1 cellular context compared by ENCODE assay signal in genomic region chr17:74712756-74713155, GRCh38.
TF ChIP-seq lines count a peak whose summit lies in the region.

Gene CD300LF, minus strand, starts transcription at chr17:74712923. Its CDS starts 57 bp downstream, at chr17:74712866.

TF ChIP-seq in IMR-90, 13 proteins besides CTCF, POLR2A, EP300 and RAD21 (continued from another document):
- TF ChIP-seq USF2 (IDR thresholded peaks at IDR 0.05; ENCODE audit: low read depth, low read length), result no peak
- TF ChIP-seq MXI1 (IDR thresholded peaks at IDR 0.05; ENCODE audit: borderline replicate concordance, low read depth, low read length), result no peak
- TF ChIP-seq RFX5 (IDR thresholded peaks at IDR 0.05; ENCODE audit: low read depth, low read length), result no peak
- no peak for TF ChIP-seq SMC3 (IDR thresholded peaks at IDR 0.05; ENCODE audit: low read depth, low read length)
- TF ChIP-seq RCOR1 (IDR thresholded peaks at IDR 0.05; ENCODE audit: insufficient replicate concordance, low read length), result no peak
- no peak for TF ChIP-seq NFE2L2 (IDR thresholded peaks at IDR 0.05; ENCODE audit: low read depth, low read length)
- no peak for TF ChIP-seq CEBPB (IDR thresholded peaks at IDR 0.05; ENCODE audit: low read depth, low read length)
- no peak for TF ChIP-seq MAZ (IDR thresholded peaks at IDR 0.05; ENCODE audit: borderline replicate concordance, low read depth, low read length)
- no peak for TF ChIP-seq BHLHE40 (IDR thresholded peaks at IDR 0.05; ENCODE audit: low read depth, low read length)
